ENCODE assay signal across 19 cellular contexts in genomic region chr1:150820710-150821521, GRCh38. TPM values are rescaled to one million over a fixed set of nuclear protein-coding genes. Genes with fewer than 3 reads are reported as not detected.
DNase-seq lines count a peak whose midpoint lies in the region; ATAC-seq, FAIRE-seq and TF ChIP-seq lines count a peak whose summit lies in the region.
"Had no signal": no experiment of that assay in that cellular context is flagged by ENCODE, and none has a peak within 500 bp of the region (broad histone marks: within the 10 kb centered on the region; RNA-seq: fewer than 3 reads in every experiment).

No MANE protein-coding gene starts in this region.

- no peaks in the 10 kb centered on the region for H3K79me2 ChIP-seq in ACC112 (ENCODE audit: control insufficient read depth, insufficient read depth, low read length, unreplicated experiment)

- POLR2A ChIA-PET in naive thymus-derived CD4-positive, alpha-beta T cell (lab: Charles Lee) = no interaction called here

- H3K4me1 ChIP-seq in ACC112 (ENCODE audit: control insufficient read depth, insufficient read depth, low read length, unreplicated experiment) = peaks cover 16% of the 10 kb centered on the region
- H3K4me1 ChIP-seq in naive thymus-derived CD4-positive, alpha-beta T cell (ENCODE audit: control insufficient read depth in 2 of 2, insufficient read depth in 2 of 2, low read length in 2 of 2) = no peaks in the 10 kb centered on the region
- H3K4me1 ChIP-seq: spleen had no signal

- CTCF ChIA-PET in naive thymus-derived CD4-positive, alpha-beta T cell (lab: Charles Lee) = no interaction called here

- TF ChIP-seq POLR2A in GM12891 (IDR thresholded peaks at IDR 0.05; ENCODE audit: low read depth, low read length) = no peak

- intact Hi-C loops in naive thymus-derived CD4-positive, alpha-beta T cell (cut with micrococcal nuclease) = no loop called here

- TF ChIP-seq CTCF in fibroblast of the aortic adventitia (IDR thresholded peaks at IDR 0.05; ENCODE audit: insufficient read depth, low read length) = no peak

- H3K36me3 Mint-ChIP-seq in naive thymus-derived CD4-positive, alpha-beta T cell = peaks cover 7 to 43% (median 20%) of the 10 kb centered on the region in 5 donors

- H3K27me3 Mint-ChIP-seq in naive thymus-derived CD4-positive, alpha-beta T cell = no peaks in the 10 kb centered on the region
- H3K27me3 Mint-ChIP-seq: B cell; IgD-negative memory B cell; naive thymus-derived CD8-positive, alpha-beta T cell; progenitor cell of endocrine pancreas had no signal

- FAIRE-seq in GM12891 (lab: Jason Lieb, UNC) (peak; percentile 9), frontal cortex (lab: Jason Lieb, UNC) (no peak)

- no peaks in the 10 kb centered on the region for H3K9me3 Mint-ChIP-seq in naive thymus-derived CD4-positive, alpha-beta T cell
- H3K9me3 Mint-ChIP-seq: IgD-negative memory B cell; naive thymus-derived CD8-positive, alpha-beta T cell had no signal

- ATAC-seq in SK-N-SH treated with all-trans-retinoic acid at 6 μM for 48 hours (peak; percentile 79), GM19328 (IDR thresholded peaks at IDR 0.05; ENCODE audit: unreplicated experiment) (no peak)
- no peak for ATAC-seq in naive thymus-derived CD4-positive, alpha-beta T cell
- ATAC-seq: left ventricle myocardium superior; naive thymus-derived CD8-positive, alpha-beta T cell; stimulated activated naive CD8-positive, alpha-beta T cell treated with anti-CD3 and anti-CD28 coated beads, Interleukin-15, Interleukin-2, amounts not matched to agents 100 U/mL and 50 U/mL, for 24 hours had no signal

- H3K9me3 ChIP-seq in naive thymus-derived CD4-positive, alpha-beta T cell (ENCODE audit: control insufficient read depth in 2 of 3, low read length in 3 of 3) = no peaks in the 10 kb centered on the region
- H3K9me3 ChIP-seq: spleen had no signal

- no peak overlapping the region for H2AFZ ChIP-seq in ACC112 (ENCODE audit: low read length, unreplicated experiment)

- H3K27ac Mint-ChIP-seq in naive thymus-derived CD4-positive, alpha-beta T cell = peak overlapping the region in 2 of 9 donors; percentile 32 to 36
- H3K27ac Mint-ChIP-seq: B cell, IgD-negative memory B cell, progenitor cell of endocrine pancreas had no signal

- H3K36me3 ChIP-seq in ACC112 (ENCODE audit: insufficient read depth, low read length) = peaks cover 22% of the 10 kb centered on the region
- peaks cover 10 to 55% (median 12%) of the 10 kb centered on the region in 3 experiments for H3K36me3 ChIP-seq in naive thymus-derived CD4-positive, alpha-beta T cell (ENCODE audit: control insufficient read depth in 2 of 3, insufficient read depth in 3 of 3, low read length in 3 of 3)

- H3K4me3 ChIP-seq in ACC112 (ENCODE audit: low read depth, low read length) = no peak overlapping the region
- H3K4me3 ChIP-seq in fibroblast of the aortic adventitia (ENCODE audit: low read depth, low read length) = no peak overlapping the region
- H3K4me3 ChIP-seq in naive thymus-derived CD4-positive, alpha-beta T cell (ENCODE audit: low read length) = no peak overlapping the region
- H3K4me3 ChIP-seq: spleen had no signal

- peak overlapping the region; percentile 39; the same call in 1 of the 2 replicates for H3K27ac ChIP-seq in ACC112 (ENCODE audit: low read depth, low read length)
- no peak overlapping the region for H3K27ac ChIP-seq in naive thymus-derived CD4-positive, alpha-beta T cell (ENCODE audit: low read depth, low read length)
- H3K27ac ChIP-seq: spleen, WERI-Rb-1 had no signal

- peaks cover 0 to 3% (median 0%) of the 10 kb centered on the region in 7 donors for H3K4me1 Mint-ChIP-seq in naive thymus-derived CD4-positive, alpha-beta T cell
- H3K4me1 Mint-ChIP-seq: B cell; IgD-negative memory B cell; naive thymus-derived CD8-positive, alpha-beta T cell had no signal

- DNase-seq in GM12891 (ENCODE audit: insufficient read length, low spot score) (no peak), fibroblast of the aortic adventitia (ENCODE audit: low read depth) (peak; percentile 4), NCI-H526 treated with DMSO at 0.1 percent for 48 hours (lab: John Stamatoyannopoulos, UW) (no peak), frontal cortex (ENCODE audit: low spot score in 2 of 2) (no peak)
- no peak for DNase-seq in naive thymus-derived CD4-positive, alpha-beta T cell
- DNase-seq: activated CD8-positive, alpha-beta memory T cell treated with anti-CD3 and anti-CD28 coated beads, Interleukin-2, amount 50 U/mL, for 4 hours; left ventricle myocardium superior; naive thymus-derived CD8-positive, alpha-beta T cell; NCI-H1417 treated with DMSO at 0.1 percent for 48 hours; NCI-H446; spleen; stimulated activated naive CD8-positive, alpha-beta T cell treated with anti-CD3 and anti-CD28 coated beads, Interleukin-15, Interleukin-2, amounts not matched to agents 100 U/mL and 50 U/mL, for 24 hours; WERI-Rb-1 had no signal

- no peak overlapping the region for H3K4me3 Mint-ChIP-seq in naive thymus-derived CD4-positive, alpha-beta T cell
- H3K4me3 Mint-ChIP-seq: B cell; IgD-negative memory B cell; naive thymus-derived CD8-positive, alpha-beta T cell had no signal

- H3K27me3 ChIP-seq in ACC112 (ENCODE audit: insufficient read depth, low read length) = no peaks in the 10 kb centered on the region
- no peaks in the 10 kb centered on the region for H3K27me3 ChIP-seq in naive thymus-derived CD4-positive, alpha-beta T cell (ENCODE audit: control insufficient read depth in 2 of 2, insufficient read depth in 2 of 2, low read length in 2 of 2)
- H3K27me3 ChIP-seq: spleen had no signal

TF ChIP-seq in GM12891, 5 proteins besides CTCF, POLR2A, EP300 and RAD21:
- TF ChIP-seq POU2F2 (IDR thresholded peaks at IDR 0.05; ENCODE audit: low read depth, low read length) (no peak), PAX5 (IDR thresholded peaks at IDR 0.05; ENCODE audit: insufficient read depth, low read length, severe bottlenecking) (no peak), SPI1 (IDR thresholded peaks at IDR 0.05; ENCODE audit: low read depth, low read length) (no peak), TAF1 (IDR thresholded peaks at IDR 0.05; ENCODE audit: low read depth, low read length) (no peak), POLR2AphosphoS5 (IDR thresholded peaks at IDR 0.05; ENCODE audit: low read depth, low read length) (no peak)

TF ChIP-seq in SK-N-SH treated with all-trans-retinoic acid at 6 μM for 48 hours, 23 proteins besides CTCF, POLR2A, EP300 and RAD21:
- TF ChIP-seq TSHZ2 (CRISPR knock-in tag; IDR thresholded peaks at IDR 0.05) = no peak
- TF ChIP-seq TCF4 (CRISPR knock-in tag; IDR thresholded peaks at IDR 0.05; ENCODE audit: borderline replicate concordance) = no peak
- no peak for TF ChIP-seq ZNF8 (CRISPR knock-in tag; IDR thresholded peaks at IDR 0.05)
- TF ChIP-seq OSR1 (CRISPR knock-in tag; IDR thresholded peaks at IDR 0.05) = no peak
- TF ChIP-seq ZNF70 (CRISPR knock-in tag; IDR thresholded peaks at IDR 0.05) = no peak
- TF ChIP-seq BACH2 (CRISPR knock-in tag; IDR thresholded peaks at IDR 0.05; ENCODE audit: borderline replicate concordance) = no peak
- TF ChIP-seq TOX (CRISPR knock-in tag; IDR thresholded peaks at IDR 0.05; ENCODE audit: borderline replicate concordance) = no peak

RNA-seq across cellular contexts. Expression of gene CTSK, which starts 12.9 kb away (rescaled TPM):
- 2.7 TPM for polyA plus RNA-seq in GM12891 (2012; ENCODE audit: low read depth, missing spikeins)
- total RNA-seq in fibroblast of the aortic adventitia (ENCODE audit: low replicate concordance) (547 and 1,513 TPM in 2 replicates), frontal cortex (6.9 TPM)
- total RNA-seq in naive thymus-derived CD4-positive, alpha-beta T cell = 10 to 100 TPM in 2 of 5 experiments, 1 to 10 TPM in 3; 3.7 to 13.7 (median 6.9) TPM
- polyA plus RNA-seq in naive thymus-derived CD4-positive, alpha-beta T cell = under 1 TPM; 0.31 TPM

RNA-seq across cellular contexts. Expression of gene CTSS, which starts 55.3 kb away (rescaled TPM):
- polyA plus RNA-seq in GM12891 (2012; ENCODE audit: low read depth, missing spikeins) = 80.0 TPM
- total RNA-seq in fibroblast of the aortic adventitia (ENCODE audit: low replicate concordance) (2.3 and 31.6 TPM in 2 replicates), frontal cortex (6.9 TPM)
- total RNA-seq in naive thymus-derived CD4-positive, alpha-beta T cell = 1,000 to 10,000 TPM in 1 of 5 experiments, 100 to 1,000 TPM in 3, 10 to 100 TPM in 1; 91.1 to 1,020 (median 106) TPM
- polyA plus RNA-seq in naive thymus-derived CD4-positive, alpha-beta T cell = 100 to 1,000 TPM; 102 to 131 TPM

RNA-seq across cellular contexts. Expression of gene ARNT, which starts 55.5 kb away (rescaled TPM):
- polyA plus RNA-seq in GM12891 (2012; ENCODE audit: low read depth, missing spikeins) = 17.7 TPM
- total RNA-seq in fibroblast of the aortic adventitia (ENCODE audit: low replicate concordance) = 50.7 and 161 TPM in 2 replicates
- 14.7 TPM for total RNA-seq in frontal cortex
- total RNA-seq in naive thymus-derived CD4-positive, alpha-beta T cell = 10 to 100 TPM; 29.4 to 48.4 (median 38.3) TPM
- 10 to 100 TPM; 21.3 to 31.4 TPM for polyA plus RNA-seq in naive thymus-derived CD4-positive, alpha-beta T cell

Comparison
In these comparisons a context has a peak if more than half of its experiments do, and no peak if none do; other contexts are left out.
1. RNA of gene CTSK, which starts 12.9 kb away (total RNA-seq): 547 to 1,513 TPM in fibroblast of the aortic adventitia; 6.9 TPM in frontal cortex (single experiment) and 3.7 to 13.7 TPM in naive thymus-derived CD4-positive, alpha-beta T cell; every median in the first group is over 10 times any median in the second.